In the genomic region with DNA sequence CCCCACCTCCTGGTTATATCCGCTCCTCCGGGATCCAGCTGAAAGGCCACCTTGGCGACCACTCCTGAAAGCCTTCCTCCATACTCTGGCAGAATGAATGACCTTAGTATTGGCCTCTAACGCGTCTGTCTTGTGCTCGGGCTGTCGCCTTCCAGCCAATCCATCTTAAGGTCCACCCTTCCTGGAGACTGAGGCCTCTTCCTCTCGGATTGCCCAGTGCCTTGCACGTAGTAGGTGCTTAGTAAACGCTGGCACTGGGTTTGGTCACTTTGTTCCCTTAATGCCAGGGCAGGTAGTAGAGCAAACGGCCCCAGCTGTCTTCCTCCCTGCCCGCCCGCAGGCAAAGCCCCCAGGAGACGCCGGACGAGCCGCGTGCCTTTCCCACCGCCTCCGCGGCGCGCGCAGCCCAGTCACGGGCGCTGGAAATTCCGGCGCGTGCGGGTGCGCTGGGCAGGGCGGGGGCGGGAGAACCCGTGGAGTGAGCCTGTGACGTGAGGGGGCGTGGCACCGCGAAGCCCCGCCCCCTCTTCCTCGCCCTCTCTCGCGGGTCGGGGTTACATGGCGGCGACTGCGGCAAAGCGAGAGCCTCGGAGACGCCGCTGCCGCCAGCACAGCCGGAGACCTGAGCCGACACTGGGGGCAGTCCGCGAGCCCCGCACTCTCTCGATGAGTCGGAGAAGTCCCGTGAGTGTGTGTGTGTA, we compare ENCODE assay signal across 8 cellular contexts. TPM values are rescaled to one million over a fixed set of nuclear protein-coding genes. Genes with fewer than 3 reads are reported as not detected.
DNase-seq lines count a peak whose midpoint lies in the region; ATAC-seq, FAIRE-seq and TF ChIP-seq lines count a peak whose summit lies in the region.

A gene (plus strand): TSS at position 527 of the 701 bp plus-strand sequence. CDS start 27,242 bp downstream, outside the sequence.

- no peak within 1 kb of the TSS for H4K8ac ChIP-seq in neuronal stem cell (ENCODE audit: low read depth, low read length)

- H2BK15ac ChIP-seq in neuronal stem cell (ENCODE audit: low read length): peak within 1 kb of the TSS; percentile 60

- TF ChIP-seq POLR2A in H54 (IDR thresholded peaks at IDR 0.05; ENCODE audit: low read depth, low read length): peak; percentile 81

- H3K27me3 ChIP-seq in Loucy (ENCODE audit: insufficient read depth, low read length, poor library complexity, severe bottlenecking) (no peaks in the 10 kb centered on the region), SJCRH30 (no peaks in the 10 kb centered on the region), foreskin keratinocyte (no peaks in the 10 kb centered on the region), neuronal stem cell (ENCODE audit: control insufficient read depth in 3 of 3, insufficient read depth in 3 of 3, low read depth in 1 of 3, low read length in 3 of 3) (no peaks in the 10 kb centered on the region), subcutaneous abdominal adipose tissue (ENCODE audit: control insufficient read depth in 5 of 5, insufficient read depth in 4 of 5, low read length in 5 of 5) (no peaks in the 10 kb centered on the region)

- H3K23ac ChIP-seq in neuronal stem cell (ENCODE audit: low read depth, low read length, poor library complexity): peak within 1 kb of the TSS; percentile 89

- H4K20me1 ChIP-seq in Loucy (ENCODE audit: insufficient read depth, low read length, poor library complexity, severe bottlenecking): peaks cover 37% of the 10 kb centered on the region

- H3K18ac ChIP-seq in neuronal stem cell (ENCODE audit: low read length): peak within 1 kb of the TSS; percentile 99

- H3K4me2 ChIP-seq in Loucy (ENCODE audit: low read depth, low read length, poor library complexity, severe bottlenecking) (peak within 1 kb of the TSS; percentile 89), neuronal stem cell (ENCODE audit: insufficient read depth, low read length, poor library complexity, severe bottlenecking) (peak within 1 kb of the TSS; percentile 59)

- DNase-seq in H54 (ENCODE audit: insufficient read length, low spot score): peak; percentile 80
- DNase-seq in SJCRH30: peak; percentile 92 to 94
- DNase-seq in activated gamma-delta T cell treated with anti-CD3 and anti-CD28 coated beads, Interleukin-2, amount 50 U/mL, for 16 hours (ENCODE audit: low read depth): peak; percentile 90
- DNase-seq in foreskin keratinocyte: peak; percentile 67 to 81
- peak; percentile 94 for DNase-seq in neuronal stem cell (ENCODE audit: low spot score)

- no peak within 1 kb of the TSS for H2BK12ac ChIP-seq in neuronal stem cell (ENCODE audit: low read length)

- H3K27ac ChIP-seq in SJCRH30 (peak within 1 kb of the TSS; percentile 87), foreskin keratinocyte (peak within 1 kb of the TSS; percentile 99), neuronal stem cell (replicated peaks; ENCODE audit: low read length) (peak within 1 kb of the TSS; percentile 99), subcutaneous abdominal adipose tissue (ENCODE audit: low read depth, low read length) (peak within 1 kb of the TSS; percentile 95)

- no peaks in the 10 kb centered on the region for H3K9me2 ChIP-seq in Loucy (replicated peaks; ENCODE audit: low read depth, low read length)

- no CpG with 5 or more reads among the region's 59 CpGs for WGBS in neuronal stem cell (ENCODE audit: extremely low coverage in 2 of 2, insufficient read length in 2 of 2, insufficient replicate concordance in 1 of 2), 2 donors

- peaks cover 43% of the 10 kb centered on the region for H3K79me2 ChIP-seq in Loucy (ENCODE audit: insufficient read depth, low read length)

- peak within 1 kb of the TSS; percentile 6 for H3K4ac ChIP-seq in neuronal stem cell (ENCODE audit: low read length)

- H3K4me1 ChIP-seq in ES-I3 (ENCODE audit: insufficient read depth, low read length) (peaks cover 16% of the 10 kb centered on the region), Loucy (ENCODE audit: insufficient read depth, low read length, poor library complexity, severe bottlenecking) (peaks cover 35% of the 10 kb centered on the region), SJCRH30 (peaks cover 8% of the 10 kb centered on the region), foreskin keratinocyte (peaks cover 11% of the 10 kb centered on the region), neuronal stem cell (ENCODE audit: control insufficient read depth in 2 of 2, insufficient read depth in 1 of 2, low read depth in 1 of 2, low read length in 2 of 2) (peaks cover 3 to 13% of the 10 kb centered on the region in 2 donors), subcutaneous abdominal adipose tissue (ENCODE audit: control insufficient read depth in 5 of 5, insufficient read depth in 5 of 5, low read length in 5 of 5) (peaks cover 0 to 38% (median 33%) of the 10 kb centered on the region in 5 donors)

- H3F3A ChIP-seq in Loucy (ENCODE audit: low read depth): no peaks in the 10 kb centered on the region

- no peak for TF ChIP-seq CTCF in Loucy (conservative IDR thresholded peaks at IDR 0.05; ENCODE audit: low read length)
- TF ChIP-seq CTCF in foreskin keratinocyte (conservative IDR thresholded peaks at IDR 0.05): no peak

- H2AK5ac ChIP-seq in neuronal stem cell (ENCODE audit: low read depth, low read length): peak within 1 kb of the TSS; percentile 72

- H3K4me3 ChIP-seq in Loucy (ENCODE audit: low read length, poor library complexity, severe bottlenecking): peak within 1 kb of the TSS; percentile 86
- H3K4me3 ChIP-seq in SJCRH30: peak within 1 kb of the TSS; percentile 83
- peak within 1 kb of the TSS; percentile 58 to 97 for H3K4me3 ChIP-seq in neuronal stem cell (ENCODE audit: low read length in 2 of 2)
- peak within 1 kb of the TSS; percentile 71 to 97 (median 85) for H3K4me3 ChIP-seq in subcutaneous abdominal adipose tissue (ENCODE audit: low read depth in 1 of 5, low read length in 5 of 5)

- H3K9ac ChIP-seq in ES-I3 (ENCODE audit: low read depth, low read length) (peak within 1 kb of the TSS; percentile 93), Loucy (ENCODE audit: low read depth, low read length, poor library complexity, severe bottlenecking) (peak within 1 kb of the TSS; percentile 85), neuronal stem cell (ENCODE audit: low read depth, low read length, poor library complexity) (peak within 1 kb of the TSS; percentile 97), subcutaneous abdominal adipose tissue (ENCODE audit: low read length in 5 of 5) (peak within 1 kb of the TSS; percentile 88 to 98 (median 94))

- H3K9me3 ChIP-seq in ES-I3 (ENCODE audit: control insufficient read depth, insufficient read depth, low read length) (no peaks in the 10 kb centered on the region), Loucy (ENCODE audit: insufficient read depth, low read depth, low read length) (no peaks in the 10 kb centered on the region), SJCRH30 (replicated peaks) (no peaks in the 10 kb centered on the region), neuronal stem cell (replicated peaks in 1 of 2; ENCODE audit: control insufficient read depth in 2 of 2, insufficient read depth in 1 of 2, low read depth in 1 of 2, low read length in 2 of 2) (no peaks in the 10 kb centered on the region), subcutaneous abdominal adipose tissue (ENCODE audit: control insufficient read depth in 5 of 5, low read length in 5 of 5) (no peaks in the 10 kb centered on the region)

- ATAC-seq in foreskin keratinocyte: peak; percentile 79

- H2BK5ac ChIP-seq in neuronal stem cell (ENCODE audit: low read length): peak within 1 kb of the TSS; percentile 83

- no peak for FAIRE-seq in H54 (lab: Jason Lieb, UNC)

- H3K79me1 ChIP-seq in neuronal stem cell (ENCODE audit: low read depth, low read length): no peaks in the 10 kb centered on the region

- H2BK120ac ChIP-seq in neuronal stem cell (ENCODE audit: low read depth, low read length): peak within 1 kb of the TSS; percentile 68

- no peaks in the 10 kb centered on the region for H3K36me3 ChIP-seq in ES-I3 (ENCODE audit: insufficient read depth, low read length)
- H3K36me3 ChIP-seq in Loucy (ENCODE audit: insufficient read depth, low read length): no peaks in the 10 kb centered on the region
- no peaks in the 10 kb centered on the region; the same call in 1 of the 2 replicates for H3K36me3 ChIP-seq in SJCRH30
- peaks cover 0 to under 1% of the 10 kb centered on the region in 2 donors for H3K36me3 ChIP-seq in neuronal stem cell (replicated peaks in 1 of 2; ENCODE audit: control insufficient read depth in 2 of 2, insufficient read depth in 2 of 2, low read length in 2 of 2)
- no peaks in the 10 kb centered on the region for H3K36me3 ChIP-seq in subcutaneous abdominal adipose tissue (ENCODE audit: control insufficient read depth in 5 of 5, insufficient read depth in 5 of 5, low read length in 5 of 5)

- no peak within 1 kb of the TSS for H4K91ac ChIP-seq in neuronal stem cell (ENCODE audit: low read depth, low read length, poor library complexity)

- no peak within 1 kb of the TSS for H3K14ac ChIP-seq in neuronal stem cell (ENCODE audit: low read length)

- peak within 1 kb of the TSS; percentile 76 for H2AFZ ChIP-seq in Loucy (ENCODE audit: low read length)
- peak within 1 kb of the TSS; percentile 89 for H2AFZ ChIP-seq in neuronal stem cell (ENCODE audit: low read length)

RNA-seq across cellular contexts. Expression of the gene that starts here (rescaled TPM):
- total RNA-seq in SJCRH30 (2014; rRNA removed; shearing (Covaris generic)): 71.2 and 84.2 TPM in 2 replicates
- total RNA-seq in foreskin keratinocyte: 76.6 and 78.2 TPM in 2 replicates
- 16.6 and 19.8 TPM in 2 replicates for polyA plus RNA-seq in foreskin keratinocyte
- polyA plus RNA-seq in neuronal stem cell (2013, experiment 1 of 2): 55.3 TPM
- 55.3 TPM for polyA plus RNA-seq in neuronal stem cell (2013, experiment 2 of 2)

Comparison
In these comparisons a context has a peak if more than half of its experiments do, and no peak if none do; other contexts are left out.
1. Peak in every context shown above with its lines: DNase-seq, ATAC-seq, H3K4me3 ChIP-seq and H3K27ac ChIP-seq.